9 cellular contexts compared by ENCODE assay signal in genomic region chr4:40722576-40723161, GRCh38. TPM values are rescaled to one million over a fixed set of nuclear protein-coding genes. Genes with fewer than 3 reads are reported as not detected.
DNase-seq lines count a peak whose midpoint lies in the region; ATAC-seq and TF ChIP-seq lines count a peak whose summit lies in the region.
"Had no signal": no experiment of that assay in that cellular context is flagged by ENCODE, and none has a peak within 500 bp of the region (broad histone marks: within the 10 kb centered on the region; RNA-seq: fewer than 3 reads in every experiment).

No MANE protein-coding gene starts in this region.

- peak; percentile 2 for DNase-seq in SIG-M5 (lab: John Stamatoyannopoulos, UW)
- DNase-seq in lung (ENCODE audit: low spot score), result no peak
- DNase-seq in vagina (ENCODE audit: extremely low spot score in 2 of 2), result no peak
- DNase-seq in occipital lobe (lab: John Stamatoyannopoulos, UW), result no peak
- DNase-seq in HEK293T (ENCODE audit: extremely low spot score), result no peak
- DNase-seq in SHP77 (lab: John Stamatoyannopoulos, UW), result no peak

- H3K9me3 ChIP-seq in lung (ENCODE audit: control insufficient read depth in 2 of 2, insufficient read depth in 1 of 2, low read length in 1 of 2) (no peaks in the 10 kb centered on the region), vagina (no peaks in the 10 kb centered on the region)

- TF ChIP-seq CTCF in lung (IDR thresholded peaks at IDR 0.05; ENCODE audit: control extremely low read depth, extremely low read depth) (no peak), vagina (IDR thresholded peaks at IDR 0.05) (no peak)

- POLR2A ChIA-PET in HEK293T (lab: Yijun Ruan, JAX), result no interaction called here

- ATAC-seq in GM18858 (IDR thresholded peaks at IDR 0.05; ENCODE audit: unreplicated experiment) (peak; percentile 61), HG02798 (IDR thresholded peaks at IDR 0.05; ENCODE audit: poor library complexity, unreplicated experiment) (peak; percentile 49), lung (ENCODE audit: insufficient read depth, low FRiP score) (peak; percentile 64)

- WGBS in lung, 2 donors, result 16 to 25% methylated on average over 5 of the region's 5 CpGs

- no peak for TF ChIP-seq POLR2A in vagina (IDR thresholded peaks at IDR 0.05)

- no peaks in the 10 kb centered on the region for H3K27me3 ChIP-seq in lung (ENCODE audit: control insufficient read depth, insufficient read depth)
- no peaks in the 10 kb centered on the region for H3K27me3 ChIP-seq in vagina

- CTCF ChIA-PET in HEK293T (lab: Yijun Ruan, JAX), result no interaction called here

- no peaks in the 10 kb centered on the region for H3K36me3 ChIP-seq in lung (ENCODE audit: control insufficient read depth in 2 of 2, insufficient read depth in 2 of 2, low read length in 2 of 2)
- no peaks in the 10 kb centered on the region for H3K36me3 ChIP-seq in vagina

- intact Hi-C loops in vagina (cut with DNase I), result no loop called here

- H3K4me1 ChIP-seq in lung (ENCODE audit: control insufficient read depth in 2 of 2, insufficient read depth in 2 of 2, low read length in 2 of 2), result no peaks in the 10 kb centered on the region
- no peaks in the 10 kb centered on the region for H3K4me1 ChIP-seq in vagina

- peak overlapping the region in 1 of 2 donors; percentile 17 for H3K27ac ChIP-seq in lung (ENCODE audit: low read depth in 1 of 2, low read length in 1 of 2)
- H3K27ac ChIP-seq in vagina, result no peak overlapping the region

- H3K4me3 ChIP-seq in lung (no peak overlapping the region), vagina (no peak overlapping the region)

TF ChIP-seq in HEK293T, 16 proteins besides CTCF, POLR2A, EP300 and RAD21:
- no peak for TF ChIP-seq SP1 (IDR thresholded peaks at IDR 0.05)
- TF ChIP-seq ARNT (IDR thresholded peaks at IDR 0.05), result no peak
- TF ChIP-seq TARDBP (IDR thresholded peaks at IDR 0.05), result no peak
- TF ChIP-seq PKNOX1 (IDR thresholded peaks at IDR 0.05), result no peak
- TF ChIP-seq BHLHE40 (IDR thresholded peaks at IDR 0.05; ENCODE audit: borderline replicate concordance), result no peak
- TF ChIP-seq LEF1 (IDR thresholded peaks at IDR 0.05; ENCODE audit: borderline replicate concordance), result no peak
- no peak for TF ChIP-seq SUZ12 (IDR thresholded peaks at IDR 0.05)
- no peak for TF ChIP-seq FOXM1 (IDR thresholded peaks at IDR 0.05; ENCODE audit: borderline replicate concordance)
- TF ChIP-seq FOXK2 (IDR thresholded peaks at IDR 0.05), result no peak
- TF ChIP-seq FOXA1 (IDR thresholded peaks at IDR 0.05), result no peak
- no peak for TF ChIP-seq L3MBTL2 (conservative IDR thresholded peaks at IDR 0.05)
TF ChIP-seq in HEK293T: peak in this region for 0.

RNA-seq across cellular contexts. Expression of gene NSUN7, which starts 27.1 kb away (rescaled TPM):
- total RNA-seq in lung, result 10 to 100 TPM; 15.4 to 20.5 TPM
- 1 to 10 TPM; 6.5 to 7.1 TPM for polyA plus RNA-seq in lung
- 5.6 TPM for total RNA-seq in vagina
- 4.4 TPM for total RNA-seq in occipital lobe
- total RNA-seq: LHCN-M2 had no signal
